8 cellular contexts compared by ENCODE assay signal in the genomic region with DNA sequence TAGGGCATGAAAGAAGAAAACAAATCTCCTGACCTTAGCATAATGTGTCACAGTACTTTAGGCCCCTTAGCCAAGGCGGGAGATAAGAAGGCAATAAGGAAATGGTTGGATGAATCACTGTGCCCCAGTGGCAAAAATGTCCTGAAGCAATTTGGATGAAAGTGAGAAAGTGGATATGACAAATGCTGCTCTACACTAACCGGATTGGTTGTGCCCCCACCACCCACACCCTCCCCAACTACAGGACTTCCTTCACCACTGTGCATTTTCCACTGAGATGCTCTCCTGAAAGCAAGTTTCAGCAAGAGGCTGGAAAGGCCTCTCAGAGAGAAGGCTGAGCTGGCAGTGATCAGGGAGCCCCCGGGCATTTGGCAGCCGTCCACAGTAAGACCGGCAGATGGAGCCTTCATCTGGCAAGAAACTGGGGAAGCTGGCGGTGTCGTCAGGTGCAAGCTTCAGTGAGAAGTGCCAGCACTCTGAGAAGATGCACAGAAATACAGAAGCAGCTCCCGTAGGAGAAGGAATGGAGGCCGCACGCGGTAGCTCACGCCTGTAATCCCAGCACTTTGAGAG.
DNase-seq lines count a peak whose midpoint lies in the region; ATAC-seq, FAIRE-seq and TF ChIP-seq lines count a peak whose summit lies in the region.

No MANE protein-coding gene starts in this region.

- FAIRE-seq in H54 (lab: Jason Lieb, UNC) (peak; percentile 89), RCC 7860 (lab: Jason Lieb, UNC) (peak; percentile 32)

- H3K4me1 ChIP-seq in A673 (ENCODE audit: insufficient read depth, low read length, poor library complexity, severe bottlenecking), result peaks cover 4% of the 10 kb centered on the region

- no peaks in the 10 kb centered on the region for H3K36me3 Mint-ChIP-seq in T-cell

- H3K27ac Mint-ChIP-seq in T-cell, result no peak overlapping the region

- no peaks in the 10 kb centered on the region for H3K27me3 Mint-ChIP-seq in T-cell

- TF ChIP-seq CTCF in A673 (conservative IDR thresholded peaks at IDR 0.05; ENCODE audit: low read depth, low read length), result peak; percentile 28; the same call in 1 of the 2 replicates
- TF ChIP-seq CTCF in omental fat pad (IDR thresholded peaks at IDR 0.05), result no peak

- H3K36me3 ChIP-seq in A673 (ENCODE audit: insufficient read depth, low read length, poor library complexity, severe bottlenecking), result no peaks in the 10 kb centered on the region

- H3K9me3 Mint-ChIP-seq in T-cell, result no peaks in the 10 kb centered on the region

- no peak overlapping the region for H3K4me3 ChIP-seq in A673 (ENCODE audit: low read depth, low read length, poor library complexity, severe bottlenecking)

- DNase-seq in A673 (ENCODE audit: low spot score) (peak; percentile 78), H54 (ENCODE audit: insufficient read length, low spot score) (peak; percentile 75), RCC 7860 (ENCODE audit: low spot score) (peak; percentile 68), dedifferentiated amniotic fluid mesenchymal stem cell (ENCODE audit: extremely low spot score) (peak; percentile 46), omental fat pad (ENCODE audit: low spot score) (no peak), T-cell (no peak)

- ATAC-seq in omental fat pad (ENCODE audit: low FRiP score), result peak; percentile 28
- no peak for ATAC-seq in HG02588 (IDR thresholded peaks at IDR 0.05; ENCODE audit: unreplicated experiment)
- ATAC-seq in GM21825 (IDR thresholded peaks at IDR 0.05; ENCODE audit: unreplicated experiment), result no peak
- no peak for ATAC-seq in T-cell (replicated peaks in 1 of 4)

- intact Hi-C loops in A673 (cut with micrococcal nuclease; ENCODE audit: unreplicated experiment), result no loop called here

- H3K9me3 ChIP-seq in A673 (ENCODE audit: low read depth, low read length, poor library complexity, severe bottlenecking), result no peaks in the 10 kb centered on the region

- BruUV-seq in A673 (replicated peaks; lab: Mats Ljungman, UMichigan), result no TSS peak

- no peak overlapping the region for H3K4me3 Mint-ChIP-seq in T-cell

- H3K4me1 Mint-ChIP-seq in T-cell, result peaks cover 0 to 7% (median 2%) of the 10 kb centered on the region in 3 donors

- POLR2A ChIA-PET in A673 (lab: Charles Lee; ENCODE audit: low non-redundant PET), result no interaction called here
- POLR2A ChIA-PET in T-cell (lab: Charles Lee), result no interaction called here

- no peak for TF ChIP-seq POLR2A in H54 (IDR thresholded peaks at IDR 0.05; ENCODE audit: low read depth, low read length)

- H3K27ac ChIP-seq in A673 (ENCODE audit: low read depth, low read length, poor library complexity, severe bottlenecking), result no peak overlapping the region

- H3K27me3 ChIP-seq in A673 (replicated peaks; ENCODE audit: insufficient read depth, low read depth, low read length, poor library complexity), result no peaks in the 10 kb centered on the region

- CTCF ChIA-PET in A673 (lab: Charles Lee) (interaction anchor here (0.9 kb wide), 1 partner anchor 31 kb away, joined by 3 read pairs; no protein-coding TSS in a partner anchor), T-cell (lab: Charles Lee) (no interaction called here)

Comparison
In these comparisons a context has a peak if more than half of its experiments do, and no peak if none do; other contexts are left out.
1. DNase-seq: peak in A673 (single experiment), H54 (single experiment), RCC 7860 (single experiment) and dedifferentiated amniotic fluid mesenchymal stem cell (single experiment); none in omental fat pad (single experiment) and T-cell (0 of 34).